25 cellular contexts compared by ENCODE assay signal in genomic region chr6:57143690-57144089, GRCh38. TPM values are rescaled to one million over a fixed set of nuclear protein-coding genes. Genes with fewer than 3 reads are reported as not detected.
A peak's percentile ranks its signal among the peaks of the same experiment; 100 is the strongest.
DNase-seq lines count a peak whose midpoint lies in the region; ATAC-seq, FAIRE-seq and TF ChIP-seq lines count a peak whose summit lies in the region.
"Had no signal": no experiment of that assay in that cellular context is flagged by ENCODE, and none has a peak within 500 bp of the region (broad histone marks: within the 10 kb centered on the region; RNA-seq: fewer than 3 reads in every experiment).

No MANE protein-coding gene starts in this region.

- no peak overlapping the region for H3K4me3 ChIP-seq in HEK293 (ENCODE audit: low read depth, low read length)
- H3K4me3 ChIP-seq in endothelial cell of umbilical vein (replicated peaks in 1 of 3; ENCODE audit: insufficient read depth in 1 of 3, low read depth in 1 of 3, low read length in 3 of 3): no peak overlapping the region
- H3K4me3 ChIP-seq: A549, BLaER1, GM12878 had no signal

- peak; percentile 66 for FAIRE-seq in GM19239 (lab: Jason Lieb, UNC)
- peak; percentile 28 for FAIRE-seq in endothelial cell of umbilical vein (lab: Jason Lieb, UNC)
- FAIRE-seq: A549, GM12878, GM12892, GM18507 had no signal

- H3K9me1 ChIP-seq in endothelial cell of umbilical vein (replicated peaks; ENCODE audit: control insufficient read depth, extremely low read depth, insufficient read depth, low read length): no peaks in the 10 kb centered on the region

- H3K36me3 ChIP-seq in HEK293 (ENCODE audit: control insufficient read depth in 2 of 2, insufficient read depth in 1 of 2, low read length in 2 of 2) (peaks cover 36 to 50% of the 10 kb centered on the region in 2 experiments), endothelial cell of umbilical vein (ENCODE audit: control insufficient read depth in 2 of 2, extremely low read depth in 1 of 2, insufficient read depth in 2 of 2, low read length in 2 of 2) (peaks cover 3 to 9% of the 10 kb centered on the region in 2 experiments)

- no peaks in the 10 kb centered on the region for H3K27me3 ChIP-seq in endothelial cell of umbilical vein (ENCODE audit: control insufficient read depth in 2 of 2, insufficient read depth in 2 of 2, low read length in 2 of 2)
- H3K27me3 ChIP-seq: BE2C, BLaER1 had no signal

- no peak overlapping the region for H2AFZ ChIP-seq in endothelial cell of umbilical vein (ENCODE audit: low read depth, low read length)

- dilution Hi-C loops in endothelial cell of umbilical vein (cut with MboI; ENCODE audit: extremely low pct_ligation_motif_present, low sequenced_read_pairs): no loop called here

- no peak for ATAC-seq in GM18517 (IDR thresholded peaks at IDR 0.05; ENCODE audit: unreplicated experiment)
- ATAC-seq: A549, GM12878 had no signal

- no peaks in the 10 kb centered on the region for H4K20me1 ChIP-seq in endothelial cell of umbilical vein (replicated peaks; ENCODE audit: control insufficient read depth, extremely low read depth, insufficient read depth, low read length)
- H4K20me1 ChIP-seq: BLaER1 had no signal

- POLR2A ChIA-PET in HEK293 (lab: Yijun Ruan, JAX) (no interaction called here), endothelial cell of umbilical vein (lab: Charles Lee) (no interaction called here)

- DNase-seq in GM19239 (ENCODE audit: insufficient read length, low spot score) (no peak), endothelial cell of umbilical vein (ENCODE audit: low read depth, low spot score) (no peak), SIG-M5 treated with dmso at 0.1 percent for 504 hours (lab: John Stamatoyannopoulos, UW; ENCODE audit: unreplicated experiment) (no peak), AG08395 (ENCODE audit: low spot score) (no peak)
- DNase-seq: BE2C; C1 segment of cervical spinal cord; CD4-positive, alpha-beta memory T cell; CD4-positive, CD25-positive, alpha-beta regulatory T cell; CD8-positive, alpha-beta memory T cell; COR-L47; DMS 273 treated with DMSO at 0.1 percent for 48 hours; DMS153; DMS53; DMS79; DND-41; EL; GDM1 had no signal

- TF ChIP-seq CTCF in HEK293 (tag by site-specific recombination; IDR thresholded peaks at IDR 0.05): no peak
- no peak for TF ChIP-seq CTCF in endothelial cell of umbilical vein (IDR thresholded peaks at IDR 0.05; ENCODE audit: extremely low read depth in 1 of 2, insufficient read depth in 1 of 2, low read depth in 1 of 2, low read length in 2 of 2)

- no peak for TF ChIP-seq POLR2A in endothelial cell of umbilical vein (IDR thresholded peaks at IDR 0.05; ENCODE audit: low read depth, low read length)

- no peak overlapping the region for H3K9ac ChIP-seq in endothelial cell of umbilical vein (replicated peaks; ENCODE audit: extremely low read depth, insufficient read depth, low read length)
- H3K9ac ChIP-seq: BLaER1 had no signal

- no peak overlapping the region for H3K4me2 ChIP-seq in endothelial cell of umbilical vein (ENCODE audit: insufficient read depth, low read length)
- H3K4me2 ChIP-seq: A549, BLaER1 had no signal

- H3K4me1 ChIP-seq in HEK293 (ENCODE audit: control insufficient read depth, insufficient read depth, low read length): no peaks in the 10 kb centered on the region
- no peaks in the 10 kb centered on the region for H3K4me1 ChIP-seq in endothelial cell of umbilical vein (ENCODE audit: control insufficient read depth, extremely low read depth, insufficient read depth, low read length)
- H3K4me1 ChIP-seq: BE2C, BLaER1 had no signal

- CTCF ChIA-PET in HEK293 (lab: Yijun Ruan, JAX): interaction anchor here (0.7 to 1.2 kb wide), 2 partner anchors 58 to 239 kb away, joined by 3 to 5 read pairs; no protein-coding TSS in a partner anchor
- CTCF ChIA-PET in endothelial cell of umbilical vein (lab: Charles Lee): interaction anchor here (1.0 to 1.3 kb wide), 3 partner anchors 11 to 183 kb away, joined by 3 read pairs; no protein-coding TSS in a partner anchor

- intact Hi-C loops in endothelial cell of umbilical vein (cut with micrococcal nuclease): no loop called here

- H3K79me2 ChIP-seq in endothelial cell of umbilical vein (ENCODE audit: control insufficient read depth, insufficient read depth, low read length): no peaks in the 10 kb centered on the region

- BruUV-seq in endothelial cell of umbilical vein (replicated peaks; lab: Mats Ljungman, UMichigan): no TSS peak

- H3K9me3 ChIP-seq in HEK293 (ENCODE audit: control insufficient read depth, insufficient read depth, low read depth, low read length) (no peaks in the 10 kb centered on the region), endothelial cell of umbilical vein (replicated peaks; ENCODE audit: control insufficient read depth, insufficient read depth, low read length) (no peaks in the 10 kb centered on the region)
- H3K9me3 ChIP-seq: A549, BE2C, BLaER1 had no signal

- H3K27ac ChIP-seq in HEK293 (ENCODE audit: extremely low read depth, low read depth, low read length) (no peak overlapping the region), endothelial cell of umbilical vein (ENCODE audit: insufficient read depth, low read depth, low read length) (no peak overlapping the region)
- H3K27ac ChIP-seq: 22Rv1, A549, BLaER1 had no signal

TF ChIP-seq in HEK293, 187 proteins besides CTCF, POLR2A, EP300 and RAD21:
- TF ChIP-seq ZNF549 (tag by site-specific recombination; IDR thresholded peaks at IDR 0.05): no peak
- no peak for TF ChIP-seq HOXD13 (CRISPR knock-in tag; IDR thresholded peaks at IDR 0.05; ENCODE audit: borderline replicate concordance)
- peak; percentile 92 for TF ChIP-seq ZNF146 (tag by site-specific recombination; IDR thresholded peaks at IDR 0.05)
- TF ChIP-seq TCF7L2 (IDR thresholded peaks at IDR 0.05; ENCODE audit: borderline replicate concordance, low read depth, low read length): no peak

TF ChIP-seq in endothelial cell of umbilical vein, 7 proteins besides CTCF, POLR2A, EP300 and RAD21:
- no peak for TF ChIP-seq GATA2 (IDR thresholded peaks at IDR 0.05; ENCODE audit: insufficient read depth, insufficient read length, low read depth, low read length)
- no peak for TF ChIP-seq FOS (IDR thresholded peaks at IDR 0.05; ENCODE audit: borderline replicate concordance, insufficient read depth, low read length)
- no peak for TF ChIP-seq MYC (IDR thresholded peaks at IDR 0.05; ENCODE audit: low read depth, low read length)
- no peak for TF ChIP-seq POLR2AphosphoS5 (IDR thresholded peaks at IDR 0.05; ENCODE audit: insufficient read depth, low read depth, low read length)
- TF ChIP-seq EZH2 (IDR thresholded peaks at IDR 0.05; ENCODE audit: borderline replicate concordance, low read depth, low read length, severe bottlenecking): no peak
- no peak for TF ChIP-seq MAX (IDR thresholded peaks at IDR 0.05; ENCODE audit: insufficient read depth, insufficient read length)
- no peak for TF ChIP-seq JUN (IDR thresholded peaks at IDR 0.05; ENCODE audit: borderline replicate concordance, insufficient read depth, insufficient read length, low read depth)

RNA-seq across cellular contexts. Expression of gene BAG2, which starts 28.4 kb away (rescaled TPM):
- total RNA-seq in endothelial cell of umbilical vein: 3.6 and 3.9 TPM in 2 replicates
- polyA plus RNA-seq in endothelial cell of umbilical vein: 0.91 and 1.1 TPM in 2 replicates
- 1.5 and 1.6 TPM in 2 replicates for polyA plus RNA-seq in endothelial cell of umbilical vein (2011; cell fraction: cytosol; rRNA removed)
- 1.0 and 1.4 TPM in 2 replicates for polyA plus RNA-seq in endothelial cell of umbilical vein (2011; cell fraction: nucleus; rRNA removed)
- polyA plus RNA-seq in endothelial cell of umbilical vein (2012): 2.1 and 4.8 TPM in 2 replicates
- 0.91 and 1.5 TPM in 2 replicates for polyA minus RNA-seq in endothelial cell of umbilical vein
- polyA minus RNA-seq in endothelial cell of umbilical vein (2011; cell fraction: cytosol; rRNA and poly(A)+ RNA removed): 10.3 TPM
- 2.0 and 2.5 TPM in 2 replicates for polyA minus RNA-seq in endothelial cell of umbilical vein (2011; cell fraction: nucleus; rRNA and poly(A)+ RNA removed)

RNA-seq across cellular contexts. Expression of gene ZNF451, which starts 53.7 kb away (rescaled TPM):
- 54.2 and 64.4 TPM in 2 replicates for total RNA-seq in endothelial cell of umbilical vein
- polyA plus RNA-seq in endothelial cell of umbilical vein: 9.0 and 9.9 TPM in 2 replicates
- polyA plus RNA-seq in endothelial cell of umbilical vein (2011; cell fraction: cytosol; rRNA removed): 7.9 and 10.4 TPM in 2 replicates
- polyA plus RNA-seq in endothelial cell of umbilical vein (2011; cell fraction: nucleus; rRNA removed): 38.3 and 45.8 TPM in 2 replicates
- polyA plus RNA-seq in endothelial cell of umbilical vein (2012): 10.6 and 15.5 TPM in 2 replicates
- polyA minus RNA-seq in endothelial cell of umbilical vein: 59.5 and 65.4 TPM in 2 replicates
- polyA minus RNA-seq in endothelial cell of umbilical vein (2011; cell fraction: cytosol; rRNA and poly(A)+ RNA removed): 34.7 TPM
- polyA minus RNA-seq in endothelial cell of umbilical vein (2011; cell fraction: nucleus; rRNA and poly(A)+ RNA removed): 102 and 154 TPM in 2 replicates
